ENCODE assay signal across 15 cellular contexts in the genomic region with DNA sequence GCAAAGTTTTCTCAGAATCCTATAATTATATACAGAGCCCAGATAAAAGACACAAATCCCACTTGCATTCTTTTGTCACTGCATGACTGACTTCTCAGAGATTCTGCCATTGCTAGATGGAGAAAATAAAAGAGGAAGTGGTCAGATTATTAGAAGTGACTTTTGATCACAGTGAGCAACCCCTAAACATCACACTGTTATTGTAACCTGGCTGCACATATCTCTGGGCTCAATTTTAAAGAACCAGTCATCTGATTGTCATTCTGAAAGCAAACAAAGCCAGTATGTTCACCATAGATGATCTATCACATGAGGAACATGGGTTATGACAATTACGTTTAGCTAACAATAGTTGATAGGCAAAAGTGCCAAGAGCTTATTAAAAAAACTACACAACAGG. TPM values are rescaled to one million over a fixed set of nuclear protein-coding genes. Genes with fewer than 3 reads are reported as not detected.
DNase-seq lines count a peak whose midpoint lies in the region; ATAC-seq, FAIRE-seq and TF ChIP-seq lines count a peak whose summit lies in the region.
"Had no signal": no experiment of that assay in that cellular context is flagged by ENCODE, and none has a peak within 500 bp of the region (broad histone marks: within the 10 kb centered on the region; RNA-seq: fewer than 3 reads in every experiment).

No MANE protein-coding gene starts in this region.

- no peak for DNase-seq in CD4-positive, CD25-positive, alpha-beta regulatory T cell
- DNase-seq in Kasumi-1 (lab: John Stamatoyannopoulos, UW): peak; percentile 11 to 49
- peak; percentile 45 to 52 for DNase-seq in foreskin fibroblast
- no peak for DNase-seq in NCI-H1694 (lab: John Stamatoyannopoulos, UW)
- no peak for DNase-seq in NCI-H2196 (lab: John Stamatoyannopoulos, UW; ENCODE audit: unreplicated experiment)
- DNase-seq in urothelium cell line (ENCODE audit: low spot score): no peak
- DNase-seq: activated CD4-positive, alpha-beta T cell treated with anti-CD3 and anti-CD28 coated beads, Interleukin-2, amount 50 U/mL, for 4 hours; activated naive CD4-positive, alpha-beta T cell treated with anti-CD3 and anti-CD28 coated beads, Interleukin-2, amount 10 ng/mL, durations not matched to agents 7 days and 5 days; NCI-H1436; small intestine; SW 1271; trophoblast cell had no signal

- peaks cover 17% of the 10 kb centered on the region for H3K36me3 Mint-ChIP-seq in CD4-positive, CD25-positive, alpha-beta regulatory T cell

- no peak overlapping the region for H3K4me3 Mint-ChIP-seq in CD4-positive, CD25-positive, alpha-beta regulatory T cell
- H3K4me3 Mint-ChIP-seq: activated naive CD4-positive, alpha-beta T cell treated with anti-CD3 and anti-CD28 coated beads, Interleukin-2, amount 10 ng/mL, durations not matched to agents 7 days and 5 days had no signal

- ATAC-seq in CD4-positive, CD25-positive, alpha-beta regulatory T cell (ENCODE audit: low read depth in 2 of 2): no peak
- ATAC-seq in GM21360 (IDR thresholded peaks at IDR 0.05; ENCODE audit: unreplicated experiment) (peak; percentile 45), GM21619 (IDR thresholded peaks at IDR 0.05; ENCODE audit: unreplicated experiment) (no peak)

- peak overlapping the region in 2 of 3 donors; percentile 32 to 65 for H3K27ac Mint-ChIP-seq in CD4-positive, CD25-positive, alpha-beta regulatory T cell
- H3K27ac Mint-ChIP-seq: activated naive CD4-positive, alpha-beta T cell treated with anti-CD3 and anti-CD28 coated beads, Interleukin-2, amount 10 ng/mL, durations not matched to agents 7 days and 5 days had no signal

- no peak overlapping the region for H3K27ac ChIP-seq in CD4-positive, CD25-positive, alpha-beta regulatory T cell (ENCODE audit: insufficient read depth, low read length, poor library complexity, severe bottlenecking)

- FAIRE-seq in urothelium cell line (lab: Jason Lieb, UNC): no peak
- FAIRE-seq: G401.6, small intestine had no signal

- H3K4me3 ChIP-seq in CD4-positive, CD25-positive, alpha-beta regulatory T cell (ENCODE audit: low read depth, low read length): no peak overlapping the region
- no peak overlapping the region for H3K4me3 ChIP-seq in foreskin fibroblast (ENCODE audit: low read depth in 1 of 2, low read length in 2 of 2)

- H3K27me3 ChIP-seq in CD4-positive, CD25-positive, alpha-beta regulatory T cell (ENCODE audit: control insufficient read depth, insufficient read depth, low read length): no peaks in the 10 kb centered on the region

- H3K9me3 Mint-ChIP-seq in CD4-positive, CD25-positive, alpha-beta regulatory T cell: no peaks in the 10 kb centered on the region
- H3K9me3 Mint-ChIP-seq: activated naive CD4-positive, alpha-beta T cell treated with anti-CD3 and anti-CD28 coated beads, Interleukin-2, amount 10 ng/mL, durations not matched to agents 7 days and 5 days had no signal

- no peaks in the 10 kb centered on the region for H3K27me3 Mint-ChIP-seq in CD4-positive, CD25-positive, alpha-beta regulatory T cell
- H3K27me3 Mint-ChIP-seq: activated naive CD4-positive, alpha-beta T cell treated with anti-CD3 and anti-CD28 coated beads, Interleukin-2, amount 10 ng/mL, durations not matched to agents 7 days and 5 days had no signal

- TF ChIP-seq CTCF in foreskin fibroblast (IDR thresholded peaks at IDR 0.05; ENCODE audit: low read depth, low read length): no peak

- peaks cover 12% of the 10 kb centered on the region for H3K36me3 ChIP-seq in CD4-positive, CD25-positive, alpha-beta regulatory T cell (ENCODE audit: control insufficient read depth, insufficient read depth, low read length)

- peaks cover 10% of the 10 kb centered on the region for H3K4me1 ChIP-seq in CD4-positive, CD25-positive, alpha-beta regulatory T cell (ENCODE audit: control insufficient read depth, insufficient read depth, low read length, poor library complexity, severe bottlenecking)

- peaks cover 10 to 30% (median 18%) of the 10 kb centered on the region in 4 donors for H3K4me1 Mint-ChIP-seq in CD4-positive, CD25-positive, alpha-beta regulatory T cell

- no peaks in the 10 kb centered on the region for H3K9me3 ChIP-seq in CD4-positive, CD25-positive, alpha-beta regulatory T cell (ENCODE audit: control insufficient read depth in 2 of 2, low read length in 2 of 2)

RNA-seq across cellular contexts. Expression of a gene that starts 47.8 kb away (rescaled TPM):
- total RNA-seq in CD4-positive, CD25-positive, alpha-beta regulatory T cell: 66.1 TPM
- 10 to 100 TPM; 70.3 to 94.9 (median 80.4) TPM for polyA plus RNA-seq in CD4-positive, CD25-positive, alpha-beta regulatory T cell

Comparison
In these comparisons a context has a peak if more than half of its experiments do, and no peak if none do; other contexts are left out.
1. DNase-seq: peak in Kasumi-1 (2 of 2) and foreskin fibroblast (2 of 2); none in CD4-positive, CD25-positive, alpha-beta regulatory T cell (0 of 3), NCI-H1694 (single experiment), NCI-H2196 (single experiment) and urothelium cell line (single experiment).